ENCODE assay signal across 1 cellular context in the genomic region with DNA sequence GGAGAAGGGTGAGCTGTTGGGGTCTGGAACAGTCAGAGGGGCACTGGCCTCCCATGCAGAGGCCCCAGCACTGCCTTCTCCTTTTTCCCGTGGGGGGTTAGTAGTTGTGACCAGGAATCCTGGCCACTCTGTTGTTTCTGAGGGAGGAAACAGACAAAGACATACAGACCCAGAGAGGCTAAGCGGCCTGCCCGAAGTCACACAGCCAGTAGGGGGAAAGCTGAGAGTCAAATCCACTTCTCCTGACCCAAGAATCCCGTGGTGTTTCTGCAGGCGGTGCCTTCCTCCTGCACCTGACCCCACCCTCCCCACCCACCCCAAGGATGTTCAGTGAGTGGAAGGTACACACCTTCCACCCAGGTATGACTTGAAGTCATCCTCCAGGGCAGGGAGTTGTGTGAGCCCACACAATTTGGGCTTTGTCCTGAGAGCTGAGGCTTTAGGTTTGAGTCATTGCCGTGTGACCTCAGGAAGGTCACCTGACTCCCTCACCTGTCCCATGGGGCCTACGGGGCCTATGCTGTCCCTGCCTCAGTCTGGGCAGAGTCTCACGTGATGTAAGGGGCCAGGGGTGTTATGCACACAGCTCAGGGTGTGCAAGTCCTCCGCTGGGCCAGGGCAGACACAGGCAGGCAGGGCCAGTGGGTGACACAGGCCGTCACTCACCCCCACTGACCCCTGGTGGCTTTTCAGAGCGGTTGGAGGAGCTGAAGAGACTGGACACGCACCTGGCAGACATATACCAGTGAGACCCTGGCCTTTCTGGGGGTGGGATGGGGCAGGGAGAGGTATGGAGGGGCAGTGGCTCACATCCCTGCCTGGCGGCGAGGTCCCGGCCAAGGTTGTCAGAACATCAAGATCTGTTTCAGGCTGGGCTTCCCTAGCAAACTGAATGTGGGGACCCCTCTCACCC.
TF ChIP-seq lines count a peak whose summit lies in the region.

No MANE protein-coding gene starts in this region.

TF ChIP-seq in HepG2, 621 proteins besides CTCF, POLR2A, EP300 and RAD21 (continued from another document and continues in another):
- TF ChIP-seq SRSF1 (optimal IDR thresholded peaks at IDR 0.05; ENCODE audit: low read depth, low read length), result no peak
- TF ChIP-seq SOX6 (IDR thresholded peaks at IDR 0.05), result no peak
- no peak for TF ChIP-seq SOX6 (CRISPR knock-in tag; IDR thresholded peaks at IDR 0.05)
- no peak for TF ChIP-seq PAX8 (CRISPR knock-in tag; IDR thresholded peaks at IDR 0.05; ENCODE audit: borderline replicate concordance)
- TF ChIP-seq ZNF3 (CRISPR knock-in tag; IDR thresholded peaks at IDR 0.05), result no peak
- peak; percentile 5; the same call in 1 of the 2 replicates for TF ChIP-seq PHF8 (CRISPR knock-in tag; IDR thresholded peaks at IDR 0.05)
- TF ChIP-seq NFATC3 (CRISPR knock-in tag; IDR thresholded peaks at IDR 0.05), result no peak
- TF ChIP-seq, protein P1, sequence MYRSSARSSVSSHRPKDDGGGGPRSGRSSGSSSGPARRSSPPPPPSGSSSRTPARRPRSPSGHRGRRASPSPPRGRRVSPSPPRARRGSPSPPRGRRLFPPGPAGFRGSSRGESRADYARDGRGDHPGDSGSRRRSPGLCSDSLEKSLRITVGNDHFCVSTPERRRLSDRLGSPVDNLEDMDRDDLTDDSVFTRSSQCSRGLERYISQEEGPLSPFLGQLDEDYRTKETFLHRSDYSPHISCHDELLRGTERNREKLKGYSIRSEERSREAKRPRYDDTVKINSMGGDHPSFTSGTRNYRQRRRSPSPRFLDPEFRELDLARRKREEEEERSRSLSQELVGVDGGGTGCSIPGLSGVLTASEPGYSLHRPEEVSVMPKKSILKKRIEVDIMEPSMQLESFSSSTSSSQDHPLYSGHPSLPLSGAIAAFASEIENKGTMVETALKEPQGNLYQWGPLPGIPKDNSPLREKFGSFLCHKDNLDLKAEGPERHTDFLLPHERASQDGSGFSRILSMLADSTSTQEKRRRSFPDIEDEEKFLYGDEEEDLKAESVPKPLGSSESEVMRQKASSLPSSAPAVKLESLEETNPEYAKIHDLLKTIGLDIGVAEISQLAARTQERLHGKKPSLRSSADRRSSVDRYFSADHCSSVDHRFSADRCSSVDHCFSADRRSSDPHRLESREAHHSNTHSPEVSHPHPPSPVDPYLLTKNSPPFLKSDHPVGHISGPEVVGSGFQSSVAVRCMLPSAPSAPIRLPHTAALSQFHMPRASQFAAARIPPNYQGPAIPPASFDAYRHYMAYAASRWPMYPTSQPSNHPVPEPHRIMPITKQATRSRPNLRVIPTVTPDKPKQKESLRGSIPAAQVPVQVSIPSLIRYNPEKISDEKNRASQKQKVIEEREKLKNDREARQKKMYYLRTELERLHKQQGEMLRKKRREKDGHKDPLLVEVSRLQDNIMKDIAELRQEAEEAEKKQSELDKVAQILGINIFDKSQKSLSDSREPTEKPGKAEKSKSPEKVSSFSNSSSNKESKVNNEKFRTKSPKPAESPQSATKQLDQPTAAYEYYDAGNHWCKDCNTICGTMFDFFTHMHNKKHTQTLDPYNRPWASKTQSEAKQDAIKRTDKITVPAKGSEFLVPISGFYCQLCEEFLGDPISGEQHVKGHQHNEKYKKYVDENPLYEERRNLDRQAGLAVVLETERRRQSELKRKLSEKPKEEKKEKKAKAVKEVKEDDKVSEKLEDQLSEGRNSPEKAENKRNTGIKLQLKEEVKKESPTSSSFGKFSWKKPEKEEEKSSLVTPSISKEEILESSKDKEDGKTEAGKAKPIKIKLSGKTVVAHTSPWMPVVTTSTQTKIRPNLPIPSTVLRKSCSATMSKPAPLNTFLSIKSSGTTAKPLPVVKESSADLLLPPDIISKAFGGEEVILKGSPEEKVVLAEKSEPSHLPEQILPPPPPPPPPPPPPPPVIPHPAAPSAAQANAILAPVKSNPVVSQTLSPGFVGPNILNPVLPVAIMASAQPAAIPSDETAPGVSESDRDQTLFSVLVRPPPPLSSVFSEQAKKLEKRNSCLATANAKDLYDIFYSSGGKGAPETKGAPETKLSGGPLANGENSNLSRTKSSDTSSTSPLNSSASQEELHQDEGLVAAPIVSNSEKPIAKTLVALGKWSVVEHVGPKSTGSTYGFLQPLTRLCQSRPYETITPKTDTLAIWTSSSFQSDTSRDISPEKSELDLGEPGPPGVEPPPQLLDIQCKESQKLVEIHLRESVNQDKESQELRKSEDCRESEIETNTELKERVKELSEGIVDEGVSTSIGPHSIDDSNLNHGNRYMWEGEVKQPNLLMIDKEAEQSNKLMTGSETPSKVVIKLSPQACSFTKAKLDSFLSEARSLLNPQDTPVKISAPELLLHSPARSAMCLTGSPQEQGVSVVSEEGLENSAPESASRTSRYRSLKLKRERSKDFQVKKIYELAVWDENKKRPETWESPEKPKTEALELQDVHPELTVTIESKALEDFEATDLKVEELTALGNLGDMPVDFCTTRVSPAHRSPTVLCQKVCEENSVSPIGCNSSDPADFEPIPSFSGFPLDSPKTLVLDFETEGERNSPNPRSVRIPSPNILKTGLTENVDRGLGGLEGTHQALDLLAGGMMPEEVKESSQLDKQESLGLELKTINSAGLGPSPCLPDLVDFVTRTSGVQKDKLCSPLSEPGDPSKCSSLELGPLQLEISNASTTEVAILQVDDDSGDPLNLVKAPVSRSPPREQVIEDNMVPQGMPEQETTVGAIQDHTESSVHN (CRISPR knock-in tag; IDR thresholded peaks at IDR 0.05), result no peak
- TF ChIP-seq KLF11 (CRISPR knock-in tag; IDR thresholded peaks at IDR 0.05), result no peak
- no peak; the same call in 1 of the 2 replicates for TF ChIP-seq SOX13 (IDR thresholded peaks at IDR 0.05)
- peak in 1 of 2 experiments; percentile 30; a peak in 1 of 4 replicates for TF ChIP-seq SOX13 (CRISPR knock-in tag; conservative IDR thresholded peaks at IDR 0.05 in 1 of 2, IDR thresholded peaks at IDR 0.05 in 1 of 2)
- TF ChIP-seq RELA (CRISPR knock-in tag; IDR thresholded peaks at IDR 0.05), result no peak
- TF ChIP-seq, protein P2, sequence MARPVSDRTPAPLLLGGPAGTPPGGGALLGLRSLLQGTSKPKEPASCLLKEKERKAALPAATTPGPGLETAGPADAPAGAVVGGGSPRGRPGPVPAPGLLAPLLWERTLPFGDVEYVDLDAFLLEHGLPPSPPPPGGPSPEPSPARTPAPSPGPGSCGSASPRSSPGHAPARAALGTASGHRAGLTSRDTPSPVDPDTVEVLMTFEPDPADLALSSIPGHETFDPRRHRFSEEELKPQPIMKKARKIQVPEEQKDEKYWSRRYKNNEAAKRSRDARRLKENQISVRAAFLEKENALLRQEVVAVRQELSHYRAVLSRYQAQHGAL (CRISPR knock-in tag; IDR thresholded peaks at IDR 0.05; ENCODE audit: not compliant biosample characterization), result no peak
- no peak for TF ChIP-seq LCORL (IDR thresholded peaks at IDR 0.05)
- peak; percentile 32; the same call in 1 of the 2 replicates for TF ChIP-seq LCORL (CRISPR knock-in tag; IDR thresholded peaks at IDR 0.05)
- no peak for TF ChIP-seq ZNF605 (CRISPR knock-in tag; IDR thresholded peaks at IDR 0.05)
- no peak for TF ChIP-seq SALL2 (CRISPR knock-in tag; IDR thresholded peaks at IDR 0.05)
- no peak for TF ChIP-seq HNRNPH1 (optimal IDR thresholded peaks at IDR 0.05; ENCODE audit: low read depth, low read length)
- TF ChIP-seq FOXA3 (CRISPR knock-in tag; IDR thresholded peaks at IDR 0.05), result peak; percentile 36; the same call in 1 of the 2 replicates
- no peak for TF ChIP-seq ZNF143 (CRISPR knock-in tag; IDR thresholded peaks at IDR 0.05)
- no peak for TF ChIP-seq THYN1 (CRISPR knock-in tag; IDR thresholded peaks at IDR 0.05; ENCODE audit: borderline replicate concordance, low read depth)
- no peak for TF ChIP-seq ZNF354B (CRISPR knock-in tag; IDR thresholded peaks at IDR 0.05)
- TF ChIP-seq, protein P3, sequence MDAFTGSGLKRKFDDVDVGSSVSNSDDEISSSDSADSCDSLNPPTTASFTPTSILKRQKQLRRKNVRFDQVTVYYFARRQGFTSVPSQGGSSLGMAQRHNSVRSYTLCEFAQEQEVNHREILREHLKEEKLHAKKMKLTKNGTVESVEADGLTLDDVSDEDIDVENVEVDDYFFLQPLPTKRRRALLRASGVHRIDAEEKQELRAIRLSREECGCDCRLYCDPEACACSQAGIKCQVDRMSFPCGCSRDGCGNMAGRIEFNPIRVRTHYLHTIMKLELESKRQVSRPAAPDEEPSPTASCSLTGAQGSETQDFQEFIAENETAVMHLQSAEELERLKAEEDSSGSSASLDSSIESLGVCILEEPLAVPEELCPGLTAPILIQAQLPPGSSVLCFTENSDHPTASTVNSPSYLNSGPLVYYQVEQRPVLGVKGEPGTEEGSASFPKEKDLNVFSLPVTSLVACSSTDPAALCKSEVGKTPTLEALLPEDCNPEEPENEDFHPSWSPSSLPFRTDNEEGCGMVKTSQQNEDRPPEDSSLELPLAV (CRISPR knock-in tag; conservative IDR thresholded peaks at IDR 0.05; ENCODE audit: low read depth), result no peak
- no peak for TF ChIP-seq MYNN (CRISPR knock-in tag; IDR thresholded peaks at IDR 0.05; ENCODE audit: low read depth)
- TF ChIP-seq, protein P4, sequence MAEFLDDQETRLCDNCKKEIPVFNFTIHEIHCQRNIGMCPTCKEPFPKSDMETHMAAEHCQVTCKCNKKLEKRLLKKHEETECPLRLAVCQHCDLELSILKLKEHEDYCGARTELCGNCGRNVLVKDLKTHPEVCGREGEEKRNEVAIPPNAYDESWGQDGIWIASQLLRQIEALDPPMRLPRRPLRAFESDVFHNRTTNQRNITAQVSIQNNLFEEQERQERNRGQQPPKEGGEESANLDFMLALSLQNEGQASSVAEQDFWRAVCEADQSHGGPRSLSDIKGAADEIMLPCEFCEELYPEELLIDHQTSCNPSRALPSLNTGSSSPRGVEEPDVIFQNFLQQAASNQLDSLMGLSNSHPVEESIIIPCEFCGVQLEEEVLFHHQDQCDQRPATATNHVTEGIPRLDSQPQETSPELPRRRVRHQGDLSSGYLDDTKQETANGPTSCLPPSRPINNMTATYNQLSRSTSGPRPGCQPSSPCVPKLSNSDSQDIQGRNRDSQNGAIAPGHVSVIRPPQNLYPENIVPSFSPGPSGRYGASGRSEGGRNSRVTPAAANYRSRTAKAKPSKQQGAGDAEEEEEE (CRISPR knock-in tag; IDR thresholded peaks at IDR 0.05; ENCODE audit: borderline replicate concordance), result no peak
- no peak for TF ChIP-seq MTF1 (CRISPR knock-in tag; IDR thresholded peaks at IDR 0.05)
- TF ChIP-seq MAFK (conservative IDR thresholded peaks at IDR 0.05 in 1 of 2, IDR thresholded peaks at IDR 0.05 in 1 of 2; ENCODE audit: low read length in 2 of 2), result no peak
- TF ChIP-seq ZNF430 (CRISPR knock-in tag; IDR thresholded peaks at IDR 0.05), result no peak
- no peak for TF ChIP-seq SCMH1 (CRISPR knock-in tag; IDR thresholded peaks at IDR 0.05; ENCODE audit: borderline replicate concordance)
- TF ChIP-seq, protein P5, sequence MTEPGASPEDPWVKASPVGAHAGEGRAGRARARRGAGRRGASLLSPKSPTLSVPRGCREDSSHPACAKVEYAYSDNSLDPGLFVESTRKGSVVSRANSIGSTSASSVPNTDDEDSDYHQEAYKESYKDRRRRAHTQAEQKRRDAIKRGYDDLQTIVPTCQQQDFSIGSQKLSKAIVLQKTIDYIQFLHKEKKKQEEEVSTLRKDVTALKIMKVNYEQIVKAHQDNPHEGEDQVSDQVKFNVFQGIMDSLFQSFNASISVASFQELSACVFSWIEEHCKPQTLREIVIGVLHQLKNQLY (CRISPR knock-in tag; IDR thresholded peaks at IDR 0.05), result no peak
- TF ChIP-seq AHR (CRISPR knock-in tag; IDR thresholded peaks at IDR 0.05), result no peak
- no peak for TF ChIP-seq NRL (CRISPR knock-in tag; IDR thresholded peaks at IDR 0.05; ENCODE audit: borderline replicate concordance)
- TF ChIP-seq GATAD1 (CRISPR knock-in tag; IDR thresholded peaks at IDR 0.05), result no peak
- TF ChIP-seq CEBPG (CRISPR knock-in tag; IDR thresholded peaks at IDR 0.05), result no peak
- TF ChIP-seq TEAD3 (CRISPR knock-in tag; optimal IDR thresholded peaks at IDR 0.05; ENCODE audit: borderline replicate concordance), result peak; percentile 28
- no peak for TF ChIP-seq PCBP2 (optimal IDR thresholded peaks at IDR 0.05; ENCODE audit: low read depth, low read length, poor library complexity, severe bottlenecking)
- no peak for TF ChIP-seq ZNF569 (CRISPR knock-in tag; IDR thresholded peaks at IDR 0.05; ENCODE audit: borderline replicate concordance)
- 0 out of 2 replicates have a peak, but pooled peaks have one; percentile 74 for TF ChIP-seq ZNF253 (CRISPR knock-in tag; IDR thresholded peaks at IDR 0.05; ENCODE audit: borderline replicate concordance)
- TF ChIP-seq ZNF790 (CRISPR knock-in tag; IDR thresholded peaks at IDR 0.05; ENCODE audit: borderline replicate concordance), result no peak
- TF ChIP-seq KLF16 (CRISPR knock-in tag; IDR thresholded peaks at IDR 0.05), result no peak
- no peak for TF ChIP-seq ZNF547 (CRISPR knock-in tag; IDR thresholded peaks at IDR 0.05)
- TF ChIP-seq ZNF737 (CRISPR knock-in tag; IDR thresholded peaks at IDR 0.05; ENCODE audit: borderline replicate concordance), result no peak
- 0 out of 2 replicates have a peak, but pooled peaks have one; percentile 2 for TF ChIP-seq YEATS4 (CRISPR knock-in tag; IDR thresholded peaks at IDR 0.05; ENCODE audit: borderline replicate concordance)
- TF ChIP-seq NFKBIZ (CRISPR knock-in tag; IDR thresholded peaks at IDR 0.05), result no peak
- TF ChIP-seq ZNF598 (CRISPR knock-in tag; IDR thresholded peaks at IDR 0.05; ENCODE audit: borderline replicate concordance), result no peak
- TF ChIP-seq MTA1 (CRISPR knock-in tag; IDR thresholded peaks at IDR 0.05; ENCODE audit: borderline replicate concordance), result no peak
- TF ChIP-seq ZBTB7A (CRISPR knock-in tag; IDR thresholded peaks at IDR 0.05), result peak; percentile 47; the same call in 1 of the 2 replicates
- TF ChIP-seq, protein P6, sequence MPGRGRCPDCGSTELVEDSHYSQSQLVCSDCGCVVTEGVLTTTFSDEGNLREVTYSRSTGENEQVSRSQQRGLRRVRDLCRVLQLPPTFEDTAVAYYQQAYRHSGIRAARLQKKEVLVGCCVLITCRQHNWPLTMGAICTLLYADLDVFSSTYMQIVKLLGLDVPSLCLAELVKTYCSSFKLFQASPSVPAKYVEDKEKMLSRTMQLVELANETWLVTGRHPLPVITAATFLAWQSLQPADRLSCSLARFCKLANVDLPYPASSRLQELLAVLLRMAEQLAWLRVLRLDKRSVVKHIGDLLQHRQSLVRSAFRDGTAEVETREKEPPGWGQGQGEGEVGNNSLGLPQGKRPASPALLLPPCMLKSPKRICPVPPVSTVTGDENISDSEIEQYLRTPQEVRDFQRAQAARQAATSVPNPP (CRISPR knock-in tag; IDR thresholded peaks at IDR 0.05), result no peak
- TF ChIP-seq ZNF550 (CRISPR knock-in tag; IDR thresholded peaks at IDR 0.05; ENCODE audit: borderline replicate concordance), result no peak
- no peak for TF ChIP-seq ZSCAN25 (CRISPR knock-in tag; IDR thresholded peaks at IDR 0.05)
- no peak for TF ChIP-seq ERF (CRISPR knock-in tag; IDR thresholded peaks at IDR 0.05)
- TF ChIP-seq, protein P7, sequence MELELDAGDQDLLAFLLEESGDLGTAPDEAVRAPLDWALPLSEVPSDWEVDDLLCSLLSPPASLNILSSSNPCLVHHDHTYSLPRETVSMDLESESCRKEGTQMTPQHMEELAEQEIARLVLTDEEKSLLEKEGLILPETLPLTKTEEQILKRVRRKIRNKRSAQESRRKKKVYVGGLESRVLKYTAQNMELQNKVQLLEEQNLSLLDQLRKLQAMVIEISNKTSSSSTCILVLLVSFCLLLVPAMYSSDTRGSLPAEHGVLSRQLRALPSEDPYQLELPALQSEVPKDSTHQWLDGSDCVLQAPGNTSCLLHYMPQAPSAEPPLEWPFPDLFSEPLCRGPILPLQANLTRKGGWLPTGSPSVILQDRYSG (CRISPR knock-in tag; IDR thresholded peaks at IDR 0.05), result no peak
- TF ChIP-seq EED (CRISPR knock-in tag; IDR thresholded peaks at IDR 0.05), result peak; percentile 36; the same call in 1 of the 2 replicates
- no peak for TF ChIP-seq IRF2 (CRISPR knock-in tag; IDR thresholded peaks at IDR 0.05)
- no peak for TF ChIP-seq MTA3 (CRISPR knock-in tag; IDR thresholded peaks at IDR 0.05)
- no peak for TF ChIP-seq ZNF724P (CRISPR knock-in tag; IDR thresholded peaks at IDR 0.05; ENCODE audit: borderline replicate concordance)
- TF ChIP-seq MBD4 (IDR thresholded peaks at IDR 0.05; ENCODE audit: borderline replicate concordance, low read length), result no peak
